Comparison of ENCODE assay signal across 1 cellular context in genomic region chr2:177633910-177634294, GRCh38.
TF ChIP-seq lines count a peak whose summit lies in the region.

No MANE protein-coding gene starts in this region.

TF ChIP-seq in HepG2, 621 proteins besides CTCF, POLR2A, EP300 and RAD21 (continued from another document):
- TF ChIP-seq ZNF354B (CRISPR knock-in tag; IDR thresholded peaks at IDR 0.05) = no peak
- no peak for TF ChIP-seq ZNF558 (CRISPR knock-in tag; IDR thresholded peaks at IDR 0.05; ENCODE audit: borderline replicate concordance)
- TF ChIP-seq PHF21A (CRISPR knock-in tag; IDR thresholded peaks at IDR 0.05) = no peak
- TF ChIP-seq TCF7 (IDR thresholded peaks at IDR 0.05; ENCODE audit: low read depth) = no peak
- no peak for TF ChIP-seq NPAS2 (CRISPR knock-in tag; IDR thresholded peaks at IDR 0.05; ENCODE audit: borderline replicate concordance)
- no peak for TF ChIP-seq RFX3 (CRISPR knock-in tag; IDR thresholded peaks at IDR 0.05)
- no peak for TF ChIP-seq ISL2 (CRISPR knock-in tag; IDR thresholded peaks at IDR 0.05)
- no peak for TF ChIP-seq CEBPG (CRISPR knock-in tag; IDR thresholded peaks at IDR 0.05)
- no peak for TF ChIP-seq U2AF1 (optimal IDR thresholded peaks at IDR 0.05; ENCODE audit: low read depth, low read length)
- no peak for TF ChIP-seq PBX2 (CRISPR knock-in tag; IDR thresholded peaks at IDR 0.05)
TF ChIP-seq in HepG2: peak in this region for 0.
